1 cellular context compared by ENCODE assay signal in genomic region chr6:111552241-111552744, GRCh38.
TF ChIP-seq lines count a peak whose summit lies in the region.

No MANE protein-coding gene starts in this region.

TF ChIP-seq in HepG2, 621 proteins besides CTCF, POLR2A, EP300 and RAD21 (continued from another document):
- TF ChIP-seq SALL1 (CRISPR knock-in tag; IDR thresholded peaks at IDR 0.05) (no peak), CC2D1A (CRISPR knock-in tag; IDR thresholded peaks at IDR 0.05) (no peak), ZBTB33 (CRISPR knock-in tag; IDR thresholded peaks at IDR 0.05) (peak; percentile 96), JARID2 (CRISPR knock-in tag; IDR thresholded peaks at IDR 0.05; ENCODE audit: insufficient replicate concordance) (no peak), HOXA7 (CRISPR knock-in tag; IDR thresholded peaks at IDR 0.05) (no peak), PAXIP1 (CRISPR knock-in tag; conservative IDR thresholded peaks at IDR 0.05) (no peak), ELF3 (CRISPR knock-in tag; IDR thresholded peaks at IDR 0.05) (no peak), ZNF572 (CRISPR knock-in tag; IDR thresholded peaks at IDR 0.05) (0 out of 2 replicates have a peak, but pooled peaks have one; percentile 44), RBM22 (optimal IDR thresholded peaks at IDR 0.05; ENCODE audit: low read length) (no peak), ZNF557 (CRISPR knock-in tag; IDR thresholded peaks at IDR 0.05) (no peak), IRF9 (CRISPR knock-in tag; IDR thresholded peaks at IDR 0.05; ENCODE audit: borderline replicate concordance) (no peak), AKNA (CRISPR knock-in tag; IDR thresholded peaks at IDR 0.05; ENCODE audit: borderline replicate concordance) (no peak), ZNF644 (CRISPR knock-in tag; IDR thresholded peaks at IDR 0.05; ENCODE audit: low read depth) (0 out of 2 replicates have a peak, but pooled peaks have one; percentile 19), DNMT1 (CRISPR knock-in tag; IDR thresholded peaks at IDR 0.05) (no peak), SPEN (CRISPR knock-in tag; IDR thresholded peaks at IDR 0.05; ENCODE audit: low read depth) (no peak), ZBTB4 (CRISPR knock-in tag; IDR thresholded peaks at IDR 0.05; ENCODE audit: borderline replicate concordance) (0 out of 2 replicates have a peak, but pooled peaks have one; percentile 51), ZBTB44 (CRISPR knock-in tag; IDR thresholded peaks at IDR 0.05) (no peak), ZFP36L2 (CRISPR knock-in tag; IDR thresholded peaks at IDR 0.05) (no peak), SOX5 (CRISPR knock-in tag; IDR thresholded peaks at IDR 0.05; ENCODE audit: borderline replicate concordance) (no peak), ZGPAT (CRISPR knock-in tag; IDR thresholded peaks at IDR 0.05) (no peak), ZNF292 (CRISPR knock-in tag; IDR thresholded peaks at IDR 0.05; ENCODE audit: borderline replicate concordance, low read depth) (no peak), IRF2 (CRISPR knock-in tag; IDR thresholded peaks at IDR 0.05) (no peak), MED13 (CRISPR knock-in tag; IDR thresholded peaks at IDR 0.05) (no peak), ZNF383 (CRISPR knock-in tag; IDR thresholded peaks at IDR 0.05; ENCODE audit: borderline replicate concordance) (no peak), JUNB (CRISPR knock-in tag; IDR thresholded peaks at IDR 0.05; ENCODE audit: borderline replicate concordance) (no peak), HNF1B (CRISPR knock-in tag; IDR thresholded peaks at IDR 0.05) (peak; percentile 48; the same call in 1 of the 2 replicates), TFDP2 (CRISPR knock-in tag; IDR thresholded peaks at IDR 0.05) (no peak), TSC22D2 (CRISPR knock-in tag; IDR thresholded peaks at IDR 0.05; ENCODE audit: borderline replicate concordance) (no peak), FOXP1 (IDR thresholded peaks at IDR 0.05) (no peak), FOXP1 (CRISPR knock-in tag; IDR thresholded peaks at IDR 0.05) (no peak)
